ENCODE assay signal across 11 cellular contexts in the genomic region with DNA sequence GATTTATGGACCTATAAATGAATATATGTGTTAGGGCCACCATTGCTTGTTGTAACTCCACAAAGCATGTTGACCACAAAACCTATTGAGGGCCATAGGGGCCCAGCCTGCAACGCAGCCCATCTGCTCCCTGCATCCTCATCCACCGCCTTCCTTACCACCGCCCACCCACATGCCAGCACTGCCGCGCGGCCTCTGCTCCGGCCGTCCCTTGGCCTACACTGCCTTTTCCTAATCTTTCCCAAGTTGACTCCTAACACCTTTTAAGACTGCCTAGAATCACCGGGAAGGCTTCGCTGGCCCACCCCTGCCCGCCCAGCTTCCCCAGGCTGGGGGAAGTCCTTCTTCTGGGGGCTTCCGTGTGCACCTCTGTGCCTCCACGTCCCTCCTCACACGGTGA. TPM values are rescaled to one million over a fixed set of nuclear protein-coding genes. Genes with fewer than 3 reads are reported as not detected.
DNase-seq lines count a peak whose midpoint lies in the region; ATAC-seq, FAIRE-seq and TF ChIP-seq lines count a peak whose summit lies in the region.
"Had no signal": no experiment of that assay in that cellular context is flagged by ENCODE, and none has a peak within 500 bp of the region (broad histone marks: within the 10 kb centered on the region; RNA-seq: fewer than 3 reads in every experiment).

No MANE protein-coding gene starts in this region.

- H3K4me3 ChIP-seq in A549 (no peak overlapping the region), OCI-LY3 (ENCODE audit: low read length) (no peak overlapping the region), astrocyte (ENCODE audit: insufficient read depth, low read depth, low read length) (no peak overlapping the region), neuronal stem cell (ENCODE audit: low read length in 2 of 2) (no peak overlapping the region), mucosa of descending colon (no peak overlapping the region)
- H3K4me3 ChIP-seq: BLaER1 had no signal

- peaks cover 3% of the 10 kb centered on the region for H3K9me3 Mint-ChIP-seq in astrocyte (ENCODE audit: unreplicated experiment)

- no peak overlapping the region for H2BK120ac ChIP-seq in neuronal stem cell (ENCODE audit: low read depth, low read length)

- CTCF ChIA-PET in A549 (lab: Yijun Ruan, JAX): interaction anchor here (0.6 to 29.8 kb wide), 38 partner anchors 9 to 651 kb away, joined by 3 to 732 read pairs (median 6); a partner anchor contains a TSS

- no peaks in the 10 kb centered on the region for H3K36me3 Mint-ChIP-seq in astrocyte (ENCODE audit: low read depth, unreplicated experiment)

- no peak for FAIRE-seq in A549 (lab: Jason Lieb, UNC)
- FAIRE-seq in astrocyte (lab: Jason Lieb, UNC): no peak
- no peak for FAIRE-seq in GM19239 (lab: Jason Lieb, UNC)

- no peaks in the 10 kb centered on the region for H3K9me3 ChIP-seq in A549
- no peaks in the 10 kb centered on the region for H3K9me3 ChIP-seq in OCI-LY3 (ENCODE audit: insufficient read depth, low read length)
- H3K9me3 ChIP-seq in astrocyte (ENCODE audit: insufficient read depth, low read depth, low read length): no peaks in the 10 kb centered on the region
- H3K9me3 ChIP-seq in neuronal stem cell (replicated peaks in 1 of 2; ENCODE audit: control insufficient read depth in 2 of 2, insufficient read depth in 1 of 2, low read depth in 1 of 2, low read length in 2 of 2): no peaks in the 10 kb centered on the region
- H3K9me3 ChIP-seq in mucosa of descending colon: no peaks in the 10 kb centered on the region
- H3K9me3 ChIP-seq: BLaER1 had no signal

- H2BK12ac ChIP-seq in neuronal stem cell (ENCODE audit: low read length): no peak overlapping the region

- POLR2A ChIA-PET in A549 (lab: Yijun Ruan, JAX): no interaction called here

- peak overlapping the region; percentile 40 for H2BK15ac ChIP-seq in neuronal stem cell (ENCODE audit: low read length)

- H3K27ac Mint-ChIP-seq in astrocyte (ENCODE audit: unreplicated experiment): no peak overlapping the region

- H3K14ac ChIP-seq in neuronal stem cell (ENCODE audit: low read length): no peak overlapping the region

- H3K36me3 ChIP-seq in OCI-LY3 (replicated peaks; ENCODE audit: low read depth, low read length) (no peaks in the 10 kb centered on the region), astrocyte (ENCODE audit: insufficient read depth, low read length) (no peaks in the 10 kb centered on the region), neuronal stem cell (replicated peaks in 1 of 2; ENCODE audit: control insufficient read depth in 2 of 2, insufficient read depth in 2 of 2, low read length in 2 of 2) (no peaks in the 10 kb centered on the region), mucosa of descending colon (ENCODE audit: low read depth) (no peaks in the 10 kb centered on the region)
- H3K36me3 ChIP-seq: BLaER1 had no signal

- H2AFZ ChIP-seq in OCI-LY3 (ENCODE audit: low read depth, low read length): no peak overlapping the region
- no peak overlapping the region for H2AFZ ChIP-seq in astrocyte (ENCODE audit: low read depth, low read length)
- peak overlapping the region; percentile 65 for H2AFZ ChIP-seq in neuronal stem cell (ENCODE audit: low read length)

- ATAC-seq in A549 (no peak), HG02852 (IDR thresholded peaks at IDR 0.05; ENCODE audit: unreplicated experiment) (no peak), mucosa of descending colon (no peak), HG03432 (IDR thresholded peaks at IDR 0.05; ENCODE audit: unreplicated experiment) (no peak)

- H3K27ac ChIP-seq in A549 (peak overlapping the region; percentile 30 to 70; a peak in 5 of 6 replicates), OCI-LY3 (ENCODE audit: low read length) (no peak overlapping the region), astrocyte (ENCODE audit: low read depth, low read length) (no peak overlapping the region), neuronal stem cell (replicated peaks; ENCODE audit: low read length) (no peak overlapping the region)
- H3K27ac ChIP-seq: BLaER1, HL-60 had no signal

- no peak for TF ChIP-seq EP300 in A549 (IDR thresholded peaks at IDR 0.05)

- no peaks in the 10 kb centered on the region for H3K27me3 ChIP-seq in OCI-LY3 (ENCODE audit: low read depth, low read length)
- H3K27me3 ChIP-seq in astrocyte (ENCODE audit: insufficient read depth, low read length): no peaks in the 10 kb centered on the region
- H3K27me3 ChIP-seq in neuronal stem cell (ENCODE audit: control insufficient read depth in 3 of 3, insufficient read depth in 3 of 3, low read depth in 1 of 3, low read length in 3 of 3): no peaks in the 10 kb centered on the region
- H3K27me3 ChIP-seq: BLaER1 had no signal

- peak overlapping the region; percentile 46 for H3K18ac ChIP-seq in neuronal stem cell (ENCODE audit: low read length)

- intact Hi-C loops in mucosa of descending colon (cut with DNase I, micrococcal nuclease): loop anchor here (10.0 kb wide), 1 partner anchor 646 kb away; no protein-coding TSS in a partner anchor

- H3K27me3 Mint-ChIP-seq in astrocyte (ENCODE audit: low read depth, unreplicated experiment): peaks cover 7% of the 10 kb centered on the region

- peaks cover 6% of the 10 kb centered on the region for H3K4me1 Mint-ChIP-seq in astrocyte (ENCODE audit: low read depth, unreplicated experiment)

- H3K79me2 ChIP-seq in OCI-LY3 (ENCODE audit: low read length) (no peaks in the 10 kb centered on the region), astrocyte (ENCODE audit: insufficient read depth, low read length) (no peaks in the 10 kb centered on the region)

- TF ChIP-seq POLR2A in A549 (IDR thresholded peaks at IDR 0.05; ENCODE audit: low read length): no peak

- H3K4me2 ChIP-seq in A549: peak overlapping the region; percentile 71; the same call in 1 of the 3 replicates
- H3K4me2 ChIP-seq in OCI-LY3 (ENCODE audit: low read length): peak overlapping the region; percentile 71
- peak overlapping the region; percentile 73 for H3K4me2 ChIP-seq in astrocyte (ENCODE audit: low read length)
- no peak overlapping the region for H3K4me2 ChIP-seq in neuronal stem cell (ENCODE audit: insufficient read depth, low read length, poor library complexity, severe bottlenecking)

- H2BK5ac ChIP-seq in neuronal stem cell (ENCODE audit: low read length): no peak overlapping the region

- no peak overlapping the region for H4K8ac ChIP-seq in neuronal stem cell (ENCODE audit: low read depth, low read length)

- H4K20me1 ChIP-seq in OCI-LY3 (ENCODE audit: insufficient read depth, low read length) (no peaks in the 10 kb centered on the region), astrocyte (ENCODE audit: insufficient read depth, low read length) (no peaks in the 10 kb centered on the region)
- H4K20me1 ChIP-seq: BLaER1 had no signal

- 93% methylated on average over 12 of the region's 14 CpGs for WGBS in A549 (ENCODE audit: missing lambda C conversion rate)
- no CpG with 5 or more reads among the region's 14 CpGs for WGBS in neuronal stem cell (ENCODE audit: extremely low coverage in 2 of 2, insufficient read length in 2 of 2, insufficient replicate concordance in 1 of 2), 2 donors

- H3K9ac ChIP-seq in OCI-LY3 (ENCODE audit: low read length) (no peak overlapping the region), astrocyte (ENCODE audit: low read length) (no peak overlapping the region), neuronal stem cell (ENCODE audit: low read depth, low read length, poor library complexity) (no peak overlapping the region)
- H3K9ac ChIP-seq: BLaER1 had no signal

- H3K4me1 ChIP-seq in A549 (0 out of 3 replicates have a peak, but pooled peaks cover 2% of the 10 kb centered on the region), OCI-LY3 (ENCODE audit: low read length) (peaks cover 33% of the 10 kb centered on the region), astrocyte (ENCODE audit: insufficient read depth, low read length) (no peaks in the 10 kb centered on the region), neuronal stem cell (ENCODE audit: control insufficient read depth in 2 of 2, insufficient read depth in 1 of 2, low read depth in 1 of 2, low read length in 2 of 2) (peaks cover 0 to 10% of the 10 kb centered on the region in 2 donors), mucosa of descending colon (ENCODE audit: low read depth) (no peaks in the 10 kb centered on the region)
- H3K4me1 ChIP-seq: BLaER1 had no signal

- no peak for TF ChIP-seq RAD21 in A549 (conservative IDR thresholded peaks at IDR 0.05 in 1 of 2, IDR thresholded peaks at IDR 0.05 in 1 of 2)

- H3K4ac ChIP-seq in neuronal stem cell (ENCODE audit: low read length): no peak overlapping the region

- no peak for DNase-seq in A549 (ENCODE audit: low read depth in 1 of 2, low spot score in 1 of 2)
- DNase-seq in astrocyte (ENCODE audit: low read depth): no peak
- no peak for DNase-seq in neuronal stem cell (ENCODE audit: low spot score)
- no peak for DNase-seq in mucosa of descending colon
- DNase-seq in GM19239 (ENCODE audit: insufficient read length, low spot score): no peak

- H3K4me3 Mint-ChIP-seq in astrocyte (ENCODE audit: unreplicated experiment): no peak overlapping the region
- H3K4me3 Mint-ChIP-seq: CD4-positive, CD25-positive, alpha-beta regulatory T cell had no signal

- no peak overlapping the region for H3K23ac ChIP-seq in neuronal stem cell (ENCODE audit: low read depth, low read length, poor library complexity)

- no peak overlapping the region for H4K91ac ChIP-seq in neuronal stem cell (ENCODE audit: low read depth, low read length, poor library complexity)

- peak overlapping the region; percentile 32 for H2AK5ac ChIP-seq in neuronal stem cell (ENCODE audit: low read depth, low read length)

- H3K79me1 ChIP-seq in neuronal stem cell (ENCODE audit: low read depth, low read length): no peaks in the 10 kb centered on the region

- TF ChIP-seq CTCF in A549 (IDR thresholded peaks at IDR 0.05) (no peak), OCI-LY3 (IDR thresholded peaks at IDR 0.05; ENCODE audit: low read depth, low read length) (no peak), astrocyte (IDR thresholded peaks at IDR 0.05; ENCODE audit: insufficient read depth, low read depth, low read length) (no peak), mucosa of descending colon (IDR thresholded peaks at IDR 0.05) (no peak)

TF ChIP-seq in A549, 52 proteins besides CTCF, POLR2A, EP300 and RAD21 (continues in another document):
- TF ChIP-seq NPAS2 (CRISPR knock-in tag; IDR thresholded peaks at IDR 0.05; ENCODE audit: borderline replicate concordance) (no peak), ESRRA (IDR thresholded peaks at IDR 0.05; ENCODE audit: borderline replicate concordance, low read length) (no peak), ZSCAN20 (CRISPR knock-in tag; IDR thresholded peaks at IDR 0.05) (no peak), HEYL (CRISPR knock-in tag; IDR thresholded peaks at IDR 0.05) (no peak), MAZ (IDR thresholded peaks at IDR 0.05; ENCODE audit: borderline replicate concordance, low read depth, low read length) (no peak)

RNA-seq across cellular contexts. Expression of a gene that starts 55.0 kb away (rescaled TPM):
- polyA plus RNA-seq in A549 (2011; rRNA removed) (26.7 and 34.4 TPM in 2 replicates), A549 (2017; fragmentation: RNase III; extraction: RNeasy Plus Mini Kit Qiagen cat#74134 plus additional on column Dnase treatment) (13.4 to 16.4 TPM (median 14.9 TPM) in 3 replicates)
- polyA plus RNA-seq in A549 (2012; cell fraction: cytosol; rRNA removed): 8.2 and 11.8 TPM in 2 replicates
- 15.2 and 25.0 TPM in 2 replicates for polyA plus RNA-seq in A549 (2012; cell fraction: nucleus; rRNA removed)
- polyA minus RNA-seq in A549 (2011; rRNA and poly(A)+ RNA removed): 107 and 109 TPM in 2 replicates
- total RNA-seq in astrocyte (45.6 and 48.4 TPM in 2 replicates), mucosa of descending colon (10 to 100 TPM; 53.1 to 87.5 (median 76.7) TPM)
- 15.4 TPM for polyA plus RNA-seq in neuronal stem cell (2013, experiment 1 of 2)
- 14.7 TPM for polyA plus RNA-seq in neuronal stem cell (2013, experiment 2 of 2)

Comparison
In these comparisons a context has a peak if more than half of its experiments do, and no peak if none do; other contexts are left out.
1. H3K27ac ChIP-seq: peak in A549 (2 of 2); none in OCI-LY3 (single experiment), astrocyte (single experiment) and neuronal stem cell (single experiment).